8 cellular contexts compared by ENCODE assay signal in the genomic region with DNA sequence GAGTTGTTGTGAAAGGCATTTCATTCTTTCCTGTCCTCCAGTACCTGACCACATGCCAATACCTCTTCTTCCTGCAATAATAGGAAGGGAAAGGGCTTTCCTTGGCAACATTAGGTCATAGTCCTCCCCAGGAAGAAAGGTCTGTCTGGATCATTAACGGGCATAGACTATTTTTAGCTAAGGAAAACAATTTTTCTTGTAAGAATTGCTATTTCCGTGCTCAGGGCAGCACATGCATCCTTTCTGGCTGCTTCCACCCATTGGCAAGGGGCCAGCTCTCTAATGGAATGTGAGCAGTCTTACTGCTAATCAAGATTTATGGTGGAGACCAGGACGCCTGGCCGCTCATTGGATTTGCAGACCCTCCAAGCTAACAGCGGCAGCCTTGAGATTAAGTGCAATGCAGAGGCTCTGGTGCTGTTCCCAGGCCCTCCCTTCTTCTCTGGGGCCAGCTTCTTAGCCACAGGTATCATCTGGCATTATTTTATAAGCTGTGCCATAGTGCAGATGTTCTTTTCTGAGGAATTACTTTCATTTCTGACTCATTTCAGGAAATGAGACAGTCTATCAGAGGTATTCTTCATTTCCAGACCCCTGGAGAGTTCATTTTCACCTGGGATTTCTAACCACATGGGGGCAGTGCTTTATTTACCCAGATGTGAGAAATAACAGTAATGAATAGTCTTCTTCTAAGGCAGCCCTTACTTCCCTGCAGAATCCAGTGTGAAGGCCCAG. TPM values are rescaled to one million over a fixed set of nuclear protein-coding genes. Genes with fewer than 3 reads are reported as not detected.
DNase-seq lines count a peak whose midpoint lies in the region; ATAC-seq lines count a peak whose summit lies in the region.

No MANE protein-coding gene starts in this region.

- ATAC-seq in GM19035 (IDR thresholded peaks at IDR 0.05; ENCODE audit: unreplicated experiment) = no peak

- peak; percentile 45 for DNase-seq in D341Med (ENCODE audit: low spot score)
- peak; percentile 74 for DNase-seq in H4 (ENCODE audit: low spot score)
- peak; percentile 43 for DNase-seq in NCI-H146 treated with DMSO at 0.1 percent for 48 hours (lab: John Stamatoyannopoulos, UW; ENCODE audit: unreplicated experiment)
- DNase-seq in amniotic epithelial cell (ENCODE audit: low read depth) = peak; percentile 88
- DNase-seq in iPS-NIHi11 (ENCODE audit: low spot score) = peak; percentile 49
- peak; percentile 50 for DNase-seq in stromal cell of bone marrow (ENCODE audit: low read depth)
- DNase-seq in activated CD4-positive, alpha-beta T cell treated with anti-CD3 and anti-CD28 coated beads, Interleukin-2, amount 50 U/mL, for 4 hours = no peak

RNA-seq across cellular contexts. Expression of gene ANO6, which starts 52.9 kb away (rescaled TPM):
- total RNA-seq in H4 (2014; rRNA removed; shearing (Covaris generic)) = 30.9 and 37.6 TPM in 2 replicates

Comparison
In these comparisons a context has a peak if more than half of its experiments do, and no peak if none do; other contexts are left out.
1. DNase-seq: peak in D341Med (single experiment), H4 (single experiment), NCI-H146 treated with DMSO at 0.1 percent for 48 hours (single experiment), amniotic epithelial cell (single experiment), iPS-NIHi11 (single experiment) and stromal cell of bone marrow (single experiment); none in activated CD4-positive, alpha-beta T cell treated with anti-CD3 and anti-CD28 coated beads, Interleukin-2, amount 50 U/mL, for 4 hours (0 of 2).